1 cellular context compared by ENCODE assay signal in the genomic region with DNA sequence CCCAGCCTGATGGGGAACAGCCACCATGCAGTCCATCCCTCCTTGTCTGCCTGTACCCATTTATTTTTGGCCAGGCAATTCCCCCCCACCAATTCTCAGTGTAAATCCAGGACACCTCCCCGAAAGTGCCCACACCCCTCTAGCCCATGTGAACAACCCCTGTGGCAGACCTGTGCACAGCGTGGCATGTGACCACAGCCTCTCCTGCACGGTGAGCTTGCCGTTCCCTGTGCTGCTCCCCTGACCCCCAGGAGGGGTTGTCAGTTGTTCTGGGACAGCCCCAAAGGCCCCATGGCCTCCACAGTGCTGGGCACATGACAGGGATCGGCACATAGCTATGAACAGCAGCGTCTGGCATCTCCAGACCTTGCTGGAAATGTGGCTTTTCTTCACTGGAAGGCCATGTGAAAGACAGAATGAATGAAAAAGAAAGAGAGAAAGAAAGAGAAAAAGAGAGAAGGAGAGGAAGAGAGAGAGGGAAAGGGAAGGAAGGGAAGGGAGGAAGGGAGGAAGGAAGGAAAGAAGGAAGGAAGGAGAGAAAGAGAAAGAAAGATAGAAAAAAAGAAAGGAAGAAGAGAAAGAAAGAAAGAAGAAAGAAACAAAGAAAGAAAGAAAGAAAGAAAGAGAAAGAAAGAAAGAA.
TF ChIP-seq lines count a peak whose summit lies in the region.

No MANE protein-coding gene starts in this region.

TF ChIP-seq in H1, 55 proteins besides CTCF, POLR2A, EP300 and RAD21:
- no peak for TF ChIP-seq POU5F1 (IDR thresholded peaks at IDR 0.05; ENCODE audit: low read depth, low read length)
- TF ChIP-seq SIN3A (conservative IDR thresholded peaks at IDR 0.05 in 1 of 2, IDR thresholded peaks at IDR 0.05 in 1 of 2; ENCODE audit: low read depth in 1 of 2, low read length in 2 of 2), result no peak
- TF ChIP-seq YY1 (IDR thresholded peaks at IDR 0.05; ENCODE audit: low read depth, low read length), result no peak
- no peak for TF ChIP-seq HDAC6 (IDR thresholded peaks at IDR 0.05; ENCODE audit: low read depth, low read length)
- TF ChIP-seq SUZ12 (IDR thresholded peaks at IDR 0.05; ENCODE audit: low read length), result no peak
- TF ChIP-seq NRF1 (IDR thresholded peaks at IDR 0.05; ENCODE audit: low read depth, low read length), result no peak
- TF ChIP-seq EZH2 (IDR thresholded peaks at IDR 0.05; ENCODE audit: low read depth, low read length, severe bottlenecking), result no peak
- no peak for TF ChIP-seq CHD2 (IDR thresholded peaks at IDR 0.05; ENCODE audit: low read length)
- TF ChIP-seq CREB1 (IDR thresholded peaks at IDR 0.05), result no peak
- no peak for TF ChIP-seq SP1 (IDR thresholded peaks at IDR 0.05; ENCODE audit: low read depth, low read length)
- TF ChIP-seq ZNF274 (IDR thresholded peaks at IDR 0.05; ENCODE audit: borderline replicate concordance, extremely low read depth, low read length), result no peak
- no peak for TF ChIP-seq CTBP2 (IDR thresholded peaks at IDR 0.05; ENCODE audit: borderline replicate concordance, insufficient read depth, insufficient read length, low read length)
- TF ChIP-seq HDAC2 (IDR thresholded peaks at IDR 0.05; ENCODE audit: borderline replicate concordance in 1 of 2, low read depth in 2 of 2, low read length in 2 of 2), result no peak
- TF ChIP-seq TAF1 (IDR thresholded peaks at IDR 0.05; ENCODE audit: low read depth, low read length), result no peak
- TF ChIP-seq KDM1A (IDR thresholded peaks at IDR 0.05; ENCODE audit: borderline replicate concordance, low read length), result no peak
- no peak for TF ChIP-seq POLR2AphosphoS5 (IDR thresholded peaks at IDR 0.05; ENCODE audit: low read depth, low read length)
